In the genomic region with DNA sequence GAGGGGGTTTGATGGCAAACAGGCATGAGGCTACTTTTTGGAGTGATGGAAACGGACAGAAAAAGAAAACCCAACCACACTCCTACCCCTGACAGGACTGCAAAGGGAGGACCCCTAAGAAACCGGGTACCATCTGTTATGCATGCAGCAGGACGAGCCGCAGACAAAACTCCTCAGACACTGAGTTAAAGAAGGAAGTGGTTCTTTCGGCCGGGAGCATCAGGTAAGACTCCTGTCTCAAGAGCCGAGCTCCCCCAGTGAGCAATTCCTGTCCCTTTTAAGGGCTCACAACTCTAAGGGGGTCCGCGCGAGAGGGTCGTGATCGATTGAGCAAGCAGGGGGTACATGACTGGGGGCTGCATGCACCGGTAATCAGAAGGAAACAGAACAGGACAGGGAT, we compare ENCODE assay signal across 17 cellular contexts. TPM values are rescaled to one million over a fixed set of nuclear protein-coding genes. Genes with fewer than 3 reads are reported as not detected.
DNase-seq lines count a peak whose midpoint lies in the region; ATAC-seq and TF ChIP-seq lines count a peak whose summit lies in the region.
"Not testable (repeated sequence)": the region's sequence is repeated elsewhere in the genome, so short reads cannot be mapped to it uniquely, and the experiment has no call there.
"Had no signal": no experiment of that assay in that cellular context is flagged by ENCODE, and none has a peak within 500 bp of the region (broad histone marks: within the 10 kb centered on the region; RNA-seq: fewer than 3 reads in every experiment).

No MANE protein-coding gene starts in this region.

- H3K4me2 ChIP-seq in hepatocyte = peak overlapping the region; percentile 14
- not testable (repeated sequence) for H3K4me2 ChIP-seq in neural progenitor cell

- not testable (repeated sequence) for H3K36me3 ChIP-seq in hepatocyte (replicated peaks; ENCODE audit: insufficient read depth, low read depth); neural progenitor cell

- H3K27ac ChIP-seq in CD4-positive, alpha-beta T cell (ENCODE audit: low read depth, low read length); neural progenitor cell: not testable (repeated sequence)
- peak overlapping the region; percentile 19 for H3K27ac ChIP-seq in hepatocyte

- TF ChIP-seq CTCF in CD4-positive, alpha-beta T cell (IDR thresholded peaks at IDR 0.05); hepatocyte (IDR thresholded peaks at IDR 0.05; ENCODE audit: poor library complexity); neural progenitor cell (IDR thresholded peaks at IDR 0.05): not testable (repeated sequence)

- H3K9me3 ChIP-seq in CD4-positive, alpha-beta T cell (ENCODE audit: control insufficient read depth, low read length); hepatocyte (ENCODE audit: low read depth); neural progenitor cell (ENCODE audit: low read depth): not testable (repeated sequence)

- H2AFZ ChIP-seq in hepatocyte; neural progenitor cell (replicated peaks): not testable (repeated sequence)

- not testable (repeated sequence) for H3K4me3 ChIP-seq in hepatocyte, neural progenitor cell

- intact Hi-C loops in CD4-positive, alpha-beta T cell (cut with DNase I, micrococcal nuclease) = not testable (repeated sequence)

- H3K4me3 Mint-ChIP-seq in CD4-positive, alpha-beta T cell = peak overlapping the region; percentile 82
- H3K4me3 Mint-ChIP-seq in T-cell = peak overlapping the region; percentile 69 to 81 (median 72)
- H3K4me3 Mint-ChIP-seq in activated CD8-positive, alpha-beta T cell treated with anti-CD3 and anti-CD28 coated beads, Interleukin-2, amount 10 ng/mL, durations not matched to agents 7 days and 5 days = peak overlapping the region; percentile 49
- H3K4me3 Mint-ChIP-seq in activated naive CD8-positive, alpha-beta T cell treated with anti-CD3 and anti-CD28 coated beads for 36 hours = peak overlapping the region; percentile 44
- not testable (repeated sequence) for H3K4me3 Mint-ChIP-seq in neural progenitor cell

- H3K4me1 Mint-ChIP-seq in CD4-positive, alpha-beta T cell (ENCODE audit: low read depth) = peaks cover 19% of the 10 kb centered on the region
- H3K4me1 Mint-ChIP-seq in T-cell = peaks cover 13 to 18% (median 14%) of the 10 kb centered on the region in 3 donors
- H3K4me1 Mint-ChIP-seq in activated CD8-positive, alpha-beta T cell treated with anti-CD3 and anti-CD28 coated beads, Interleukin-2, amount 10 ng/mL, durations not matched to agents 7 days and 5 days (ENCODE audit: low read depth) = peaks cover 15% of the 10 kb centered on the region
- not testable (repeated sequence) for H3K4me1 Mint-ChIP-seq in activated naive CD8-positive, alpha-beta T cell treated with anti-CD3 and anti-CD28 coated beads for 36 hours
- peaks cover 23% of the 10 kb centered on the region for H3K4me1 Mint-ChIP-seq in neural progenitor cell

- H3K4me1 ChIP-seq in hepatocyte (ENCODE audit: insufficient read depth) = peaks cover 32% of the 10 kb centered on the region
- not testable (repeated sequence) for H3K4me1 ChIP-seq in neural progenitor cell

- not testable (repeated sequence) for H3K79me2 ChIP-seq in hepatocyte; neural progenitor cell (ENCODE audit: low read depth)

- not testable (repeated sequence) for H3K9me3 Mint-ChIP-seq in CD4-positive, alpha-beta T cell; T-cell; activated CD8-positive, alpha-beta T cell treated with anti-CD3 and anti-CD28 coated beads, Interleukin-2, amount 10 ng/mL, durations not matched to agents 7 days and 5 days (ENCODE audit: insufficient read depth); activated naive CD8-positive, alpha-beta T cell treated with anti-CD3 and anti-CD28 coated beads for 36 hours; neural progenitor cell

- not testable (repeated sequence) for H3K27ac Mint-ChIP-seq in CD4-positive, alpha-beta T cell; activated naive CD8-positive, alpha-beta T cell treated with anti-CD3 and anti-CD28 coated beads for 36 hours
- H3K27ac Mint-ChIP-seq in T-cell (peak overlapping the region; percentile 68 to 87), neural progenitor cell (peak overlapping the region; percentile 84)
- H3K27ac Mint-ChIP-seq in activated CD8-positive, alpha-beta T cell treated with anti-CD3 and anti-CD28 coated beads, Interleukin-2, amount 10 ng/mL, durations not matched to agents 7 days and 5 days = peak overlapping the region; percentile 43

- DNase-seq in CD4-positive, alpha-beta T cell; activated CD8-positive, alpha-beta T cell treated with anti-CD3 and anti-CD28 coated beads, Interleukin-2, amount 10 ng/mL, durations not matched to agents 7 days and 5 days; activated naive CD8-positive, alpha-beta T cell treated with anti-CD3 and anti-CD28 coated beads for 36 hours; hepatocyte (ENCODE audit: low spot score); neural progenitor cell (ENCODE audit: low spot score): not testable (repeated sequence)
- DNase-seq in HT-29 (ENCODE audit: low spot score) (peak; percentile 10), T-cell (peak in 1 of 34 experiments; percentile 9)

- 48% methylated on average over 13 of the region's 13 CpGs for WGBS in hepatocyte (ENCODE audit: low lambda C conversion rate, missing lambda C conversion rate)

- not testable (repeated sequence) for H3K9me2 ChIP-seq in hepatocyte (replicated peaks; ENCODE audit: insufficient read depth)

- CTCF ChIA-PET in CD4-positive, alpha-beta T cell (lab: Charles Lee); T-cell (lab: Charles Lee): not testable (repeated sequence)
- CTCF ChIA-PET in activated CD8-positive, alpha-beta T cell treated with anti-CD3 and anti-CD28 coated beads, Interleukin-2, amount 10 ng/mL, durations not matched to agents 7 days and 5 days (lab: Charles Lee) = interaction anchor here (0.8 to 1.2 kb wide), 3 partner anchors 63 to 114 kb away, joined by 3 to 4 read pairs (median 3); no protein-coding TSS in a partner anchor

- not testable (repeated sequence) for H4K20me1 ChIP-seq in hepatocyte (ENCODE audit: insufficient read depth, poor library complexity, severe bottlenecking); neural progenitor cell (ENCODE audit: low read depth)

- not testable (repeated sequence) for H3K36me3 Mint-ChIP-seq in CD4-positive, alpha-beta T cell (ENCODE audit: low read depth); T-cell; activated CD8-positive, alpha-beta T cell treated with anti-CD3 and anti-CD28 coated beads, Interleukin-2, amount 10 ng/mL, durations not matched to agents 7 days and 5 days (ENCODE audit: low read depth); activated naive CD8-positive, alpha-beta T cell treated with anti-CD3 and anti-CD28 coated beads for 36 hours; neural progenitor cell

- H3K27me3 ChIP-seq in CD4-positive, alpha-beta T cell (ENCODE audit: control insufficient read depth, insufficient read depth, low read length); hepatocyte; neural progenitor cell: not testable (repeated sequence)

- POLR2A ChIA-PET in CD4-positive, alpha-beta T cell (lab: Charles Lee); activated CD8-positive, alpha-beta T cell treated with anti-CD3 and anti-CD28 coated beads, Interleukin-2, amount 10 ng/mL, durations not matched to agents 7 days and 5 days (lab: Charles Lee): not testable (repeated sequence)
- POLR2A ChIA-PET in T-cell (lab: Charles Lee) = interaction anchor here in 1 of 2 donors (0.5 kb wide), 1 partner anchor 57 kb away, joined by 3 read pairs; no protein-coding TSS in a partner anchor

- not testable (repeated sequence) for ATAC-seq in CD4-positive, alpha-beta T cell (ENCODE audit: poor library complexity); activated CD8-positive, alpha-beta T cell treated with anti-CD3 and anti-CD28 coated beads, Interleukin-2, amount 10 ng/mL, durations not matched to agents 7 days and 5 days
- peak; percentile 24 to 32 (median 29) for ATAC-seq in T-cell (replicated peaks in 1 of 4)

- not testable (repeated sequence) for H3K27me3 Mint-ChIP-seq in CD4-positive, alpha-beta T cell; T-cell; activated CD8-positive, alpha-beta T cell treated with anti-CD3 and anti-CD28 coated beads, Interleukin-2, amount 10 ng/mL, durations not matched to agents 7 days and 5 days (ENCODE audit: low read depth); activated naive CD8-positive, alpha-beta T cell treated with anti-CD3 and anti-CD28 coated beads for 36 hours
- H3K27me3 Mint-ChIP-seq in neural progenitor cell (ENCODE audit: insufficient read depth, low read depth) = peaks cover 17% of the 10 kb centered on the region

- not testable (repeated sequence) for H3F3A ChIP-seq in neural progenitor cell (ENCODE audit: low read depth)

- not testable (repeated sequence) for H3K9ac ChIP-seq in neural progenitor cell

RNA-seq across cellular contexts. Expression of gene RIBC2, which starts 27.2 kb away (rescaled TPM):
- under 1 TPM in 1 of 2 experiments, not detected in 1; 0.41 TPM for total RNA-seq in CD4-positive, alpha-beta T cell
- 3.5 and 6.4 TPM in 2 replicates for total RNA-seq in HT-29 (2014; rRNA removed; shearing (Covaris generic))
- total RNA-seq in T-cell (under 1 TPM in 3 of 5 donors, not detected in 2; 0.61 to 0.89 (median 0.78) TPM), hepatocyte (0.48 and 0.50 TPM in 2 replicates), neural progenitor cell (ENCODE audit: low replicate concordance) (0.59 and 2.0 TPM in 2 replicates)
- 10 to 100 TPM; 13.4 to 13.5 TPM for total RNA-seq in activated CD8-positive, alpha-beta T cell treated with anti-CD3 and anti-CD28 coated beads, Interleukin-2, amount 10 ng/mL, durations not matched to agents 7 days and 5 days
- 1 to 10 TPM; 8.2 to 9.2 TPM for total RNA-seq in activated naive CD8-positive, alpha-beta T cell treated with anti-CD3 and anti-CD28 coated beads for 36 hours
- 0.56 and 1.3 TPM in 2 replicates for polyA plus RNA-seq in hepatocyte
- total RNA-seq: astrocyte, esophagus muscularis mucosa, myocyte, SJCRH30 had no signal

RNA-seq across cellular contexts. Expression of gene SMC1B, which starts 27.3 kb away (rescaled TPM):
- not detected for total RNA-seq in CD4-positive, alpha-beta T cell
- not detected in 2 replicates for total RNA-seq in HT-29 (2014; rRNA removed; shearing (Covaris generic))
- total RNA-seq in T-cell (under 1 TPM in 3 of 5 donors, not detected in 2; 0.06 to 0.12 (median 0.06) TPM), hepatocyte (not detected in 2 replicates), neural progenitor cell (ENCODE audit: low replicate concordance) (0.06 and 0.09 TPM in 2 replicates)
- 1 to 10 TPM; 1.6 to 2.1 TPM for total RNA-seq in activated CD8-positive, alpha-beta T cell treated with anti-CD3 and anti-CD28 coated beads, Interleukin-2, amount 10 ng/mL, durations not matched to agents 7 days and 5 days
- 1 to 10 TPM; 2.1 TPM for total RNA-seq in activated naive CD8-positive, alpha-beta T cell treated with anti-CD3 and anti-CD28 coated beads for 36 hours
- polyA plus RNA-seq in hepatocyte = 0.10 TPM in 1 of 2 replicates, not detected in the other
- total RNA-seq: astrocyte, frontal cortex, GM23248, HT1080, left colon, myocyte, omental fat pad, renal cortical epithelial cell, SJCRH30 had no signal
